Comparison of ENCODE assay signal across 8 cellular contexts in genomic region chr3:58490860-58491501, GRCh38. TPM values are rescaled to one million over a fixed set of nuclear protein-coding genes. Genes with fewer than 3 reads are reported as not detected.
DNase-seq lines count a peak whose midpoint lies in the region; ATAC-seq and TF ChIP-seq lines count a peak whose summit lies in the region.

No MANE protein-coding gene starts in this region.

- intact Hi-C loops in ascending aorta (cut with DNase I), result loop anchor here (1.0 to 2.0 kb wide), 3 partner anchors 28 to 894 kb away; partner anchors contain the start of genes ARF4 and PDHB
- intact Hi-C loops in left colon (cut with DNase I, micrococcal nuclease), result loop anchor here in 1 of 2 donors (5.0 kb wide), 1 partner anchor 159 kb away; the partner anchor contains the start of gene PXK

- H3K36me3 ChIP-seq in ascending aorta, result no peaks in the 10 kb centered on the region

- H3K9me3 ChIP-seq in ascending aorta, result no peaks in the 10 kb centered on the region

- peaks cover 5 to 33% of the 10 kb centered on the region in 2 donors for H3K4me1 ChIP-seq in ascending aorta

- H3K4me1 Mint-ChIP-seq in T-helper 2 cell treated with Interferon-gamma antibody and Interleukin-4, amounts not matched to agents 5 μg/mL and 100 μg/mL, for 36 hours (ENCODE audit: low read depth), result peaks cover 32% of the 10 kb centered on the region

- H3K36me3 Mint-ChIP-seq in T-helper 2 cell treated with Interferon-gamma antibody and Interleukin-4, amounts not matched to agents 5 μg/mL and 100 μg/mL, for 36 hours (ENCODE audit: low read depth), result peaks cover 4% of the 10 kb centered on the region

- H3K27ac Mint-ChIP-seq in T-helper 2 cell treated with Interferon-gamma antibody and Interleukin-4, amounts not matched to agents 5 μg/mL and 100 μg/mL, for 36 hours, result peak overlapping the region; percentile 56

- H3K27me3 ChIP-seq in ascending aorta, result no peaks in the 10 kb centered on the region

- peak overlapping the region; percentile 39 to 98 for H3K4me3 ChIP-seq in ascending aorta

- H3K27ac ChIP-seq in ascending aorta (peak overlapping the region; percentile 81 to 92), temporal lobe (ENCODE audit: low read depth, low read length) (peak overlapping the region; percentile 84)

- no peak for DNase-seq in T-helper 2 cell treated with Interferon-gamma antibody and Interleukin-4, amounts not matched to agents 5 μg/mL and 100 μg/mL, for 36 hours (ENCODE audit: low spot score)
- DNase-seq in T-helper 2 cell, result no peak
- DNase-seq in ascending aorta (ENCODE audit: low spot score in 2 of 2), result no peak
- peak; percentile 31 to 38 for DNase-seq in left colon
- no peak for DNase-seq in globus pallidus (ENCODE audit: low spot score)
- DNase-seq in NCI-H524 treated with DMSO at 0.1 percent for 48 hours (lab: John Stamatoyannopoulos, UW), result no peak
- no peak for DNase-seq in GM13976 (ENCODE audit: low spot score)

- H3K27me3 Mint-ChIP-seq in T-helper 2 cell treated with Interferon-gamma antibody and Interleukin-4, amounts not matched to agents 5 μg/mL and 100 μg/mL, for 36 hours (ENCODE audit: low read depth), result peaks cover 47% of the 10 kb centered on the region

- no peaks in the 10 kb centered on the region for H3K9me3 Mint-ChIP-seq in T-helper 2 cell treated with Interferon-gamma antibody and Interleukin-4, amounts not matched to agents 5 μg/mL and 100 μg/mL, for 36 hours

- in situ Hi-C loops in GM13976 (cut with MboI; ENCODE audit: low sequenced_read_pairs, unreplicated experiment), result no loop called here

- ATAC-seq in left colon, result no peak

- peak overlapping the region; percentile 77 for H3K4me3 Mint-ChIP-seq in T-helper 2 cell treated with Interferon-gamma antibody and Interleukin-4, amounts not matched to agents 5 μg/mL and 100 μg/mL, for 36 hours

- no peak for TF ChIP-seq CTCF in ascending aorta (IDR thresholded peaks at IDR 0.05)
- TF ChIP-seq CTCF in GM13976 (IDR thresholded peaks at IDR 0.05; ENCODE audit: borderline replicate concordance, control extremely low read depth, extremely low read depth, insufficient read depth, missing control alignments), result no peak

RNA-seq across cellular contexts. Expression of gene KCTD6, which starts 0.9 kb away (rescaled TPM):
- total RNA-seq in ascending aorta (6.6 TPM), left colon (1 to 10 TPM; 5.7 to 6.3 TPM), temporal lobe (17.5 TPM)

RNA-seq across cellular contexts. Expression of gene ACOX2, which starts 46.0 kb away (rescaled TPM):
- total RNA-seq in ascending aorta, result 32.6 TPM
- 10 to 100 TPM; 17.0 to 17.8 TPM for total RNA-seq in left colon
- total RNA-seq in temporal lobe, result 0.98 TPM

RNA-seq across cellular contexts. Expression of gene PDHB, which starts 57.3 kb away (rescaled TPM):
- total RNA-seq in ascending aorta (30.7 TPM), left colon (10 to 100 TPM; 59.5 to 73.3 TPM), temporal lobe (48.4 TPM)

Comparison
In these comparisons a context has a peak if more than half of its experiments do, and no peak if none do; other contexts are left out.
1. DNase-seq: peak in left colon (2 of 2); none in T-helper 2 cell treated with Interferon-gamma antibody and Interleukin-4, amounts not matched to agents 5 μg/mL and 100 μg/mL, for 36 hours (single experiment), T-helper 2 cell (0 of 5), ascending aorta (0 of 2), globus pallidus (single experiment), NCI-H524 treated with DMSO at 0.1 percent for 48 hours (single experiment) and GM13976 (single experiment).